Comparison of ENCODE assay signal across 1 cellular context in genomic region chr17:47660064-47660492, GRCh38.
TF ChIP-seq lines count a peak whose summit lies in the region.

No MANE protein-coding gene starts in this region.

TF ChIP-seq in WTC11, 78 proteins besides CTCF, POLR2A, EP300 and RAD21 (continued from another document):
- TF ChIP-seq, protein P1, sequence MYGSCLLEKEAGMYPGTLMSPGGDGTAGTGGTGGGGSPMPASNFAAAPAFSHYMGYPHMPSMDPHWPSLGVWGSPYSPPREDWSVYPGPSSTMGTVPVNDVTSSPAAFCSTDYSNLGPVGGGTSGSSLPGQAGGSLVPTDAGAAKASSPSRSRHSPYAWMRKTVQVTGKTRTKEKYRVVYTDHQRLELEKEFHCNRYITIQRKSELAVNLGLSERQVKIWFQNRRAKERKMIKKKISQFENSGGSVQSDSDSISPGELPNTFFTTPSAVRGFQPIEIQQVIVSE (CRISPR knock-in tag; IDR thresholded peaks at IDR 0.05; ENCODE audit: borderline replicate concordance), result no peak
- TF ChIP-seq NFE2L1 (CRISPR knock-in tag; IDR thresholded peaks at IDR 0.05) (no peak), HMGA2 (CRISPR knock-in tag; IDR thresholded peaks at IDR 0.05) (no peak), TEAD4 (CRISPR knock-in tag; IDR thresholded peaks at IDR 0.05) (no peak), FOXP1 (CRISPR knock-in tag; IDR thresholded peaks at IDR 0.05; ENCODE audit: borderline replicate concordance) (no peak), AR (CRISPR knock-in tag; IDR thresholded peaks at IDR 0.05) (no peak)
- TF ChIP-seq, protein P2, sequence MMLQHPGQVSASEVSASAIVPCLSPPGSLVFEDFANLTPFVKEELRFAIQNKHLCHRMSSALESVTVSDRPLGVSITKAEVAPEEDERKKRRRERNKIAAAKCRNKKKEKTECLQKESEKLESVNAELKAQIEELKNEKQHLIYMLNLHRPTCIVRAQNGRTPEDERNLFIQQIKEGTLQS (CRISPR knock-in tag; conservative IDR thresholded peaks at IDR 0.05), result no peak
- TF ChIP-seq, protein P3, sequence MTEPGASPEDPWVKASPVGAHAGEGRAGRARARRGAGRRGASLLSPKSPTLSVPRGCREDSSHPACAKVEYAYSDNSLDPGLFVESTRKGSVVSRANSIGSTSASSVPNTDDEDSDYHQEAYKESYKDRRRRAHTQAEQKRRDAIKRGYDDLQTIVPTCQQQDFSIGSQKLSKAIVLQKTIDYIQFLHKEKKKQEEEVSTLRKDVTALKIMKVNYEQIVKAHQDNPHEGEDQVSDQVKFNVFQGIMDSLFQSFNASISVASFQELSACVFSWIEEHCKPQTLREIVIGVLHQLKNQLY (CRISPR knock-in tag; IDR thresholded peaks at IDR 0.05), result no peak
